In the genomic region with DNA sequence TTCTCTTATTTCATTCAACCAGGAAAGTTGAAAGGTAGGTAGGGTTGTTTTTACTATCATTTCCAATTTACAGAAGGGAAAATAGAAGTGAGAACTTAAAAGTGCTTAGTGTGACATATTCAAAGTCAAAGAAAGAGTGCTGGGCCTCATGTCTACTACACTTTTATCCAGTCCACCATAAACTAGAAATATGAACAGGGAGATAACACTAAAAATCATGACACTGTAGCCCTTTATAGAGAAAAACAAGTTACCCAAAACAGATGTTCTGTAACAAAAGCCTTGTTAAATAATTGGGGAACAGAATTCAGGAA, we compare ENCODE assay signal across 1 cellular context.
TF ChIP-seq lines count a peak whose summit lies in the region.

No MANE protein-coding gene starts in this region.

TF ChIP-seq in K562, 482 proteins besides CTCF, POLR2A, EP300 and RAD21:
- TF ChIP-seq ZNF316 (IDR thresholded peaks at IDR 0.05) (peak; percentile 60), TRIM28 (IDR thresholded peaks at IDR 0.05) (no peak), C11orf30 (IDR thresholded peaks at IDR 0.05; ENCODE audit: low read depth) (peak; percentile 33), FOXK2 (conservative IDR thresholded peaks at IDR 0.05 in 1 of 2, IDR thresholded peaks at IDR 0.05 in 1 of 2; ENCODE audit: low read depth in 2 of 2) (no peak), ZNF41 (CRISPR knock-in tag; conservative IDR thresholded peaks at IDR 0.05) (no peak), NCOA6 (IDR thresholded peaks at IDR 0.05) (no peak), MAFG (tag; conservative IDR thresholded peaks at IDR 0.05) (0 out of 2 replicates have a peak, but pooled peaks have one; percentile 5)
